ENCODE assay signal across 17 cellular contexts in genomic region chr5:168118042-168118668, GRCh38.
DNase-seq lines count a peak whose midpoint lies in the region; ATAC-seq and TF ChIP-seq lines count a peak whose summit lies in the region.
"Had no signal": no experiment of that assay in that cellular context is flagged by ENCODE, and none has a peak within 500 bp of the region (broad histone marks: within the 10 kb centered on the region; RNA-seq: fewer than 3 reads in every experiment).

No MANE protein-coding gene starts in this region.

- H3K27me3 Mint-ChIP-seq in HFFc6 (ENCODE audit: insufficient read depth) (no peaks in the 10 kb centered on the region; the same call in 1 of the 2 replicates), WTC11 (ENCODE audit: low read depth) (no peaks in the 10 kb centered on the region), nephron progenitor cell (ENCODE audit: low read depth, poor library complexity) (peaks cover 3% of the 10 kb centered on the region)

- TF ChIP-seq CTCF in HFFc6 (IDR thresholded peaks at IDR 0.05) (no peak), WTC11 (IDR thresholded peaks at IDR 0.05) (no peak), nephron progenitor cell (IDR thresholded peaks at IDR 0.05) (no peak), thyroid gland (IDR thresholded peaks at IDR 0.05) (no peak)

- no peak overlapping the region for H3K4me3 ChIP-seq in thyroid gland (replicated peaks in 1 of 3)
- H3K4me3 ChIP-seq: ascending aorta, left ventricle myocardium inferior, thoracic aorta had no signal

- H3K36me3 Mint-ChIP-seq in HFFc6 (ENCODE audit: low read depth) (no peaks in the 10 kb centered on the region), WTC11 (no peaks in the 10 kb centered on the region), nephron progenitor cell (ENCODE audit: low read depth) (no peaks in the 10 kb centered on the region)

- ATAC-seq in WTC11 (peak; percentile 85), HG03354 (IDR thresholded peaks at IDR 0.05; ENCODE audit: poor library complexity, severe bottlenecking, unreplicated experiment) (no peak)

- no peaks in the 10 kb centered on the region for H3K27me3 ChIP-seq in thyroid gland
- H3K27me3 ChIP-seq: ascending aorta had no signal

- H3K9me3 ChIP-seq in thyroid gland = no peaks in the 10 kb centered on the region
- H3K9me3 ChIP-seq: ascending aorta, left ventricle myocardium inferior, SK-N-SH, thoracic aorta had no signal

- H3K4me1 Mint-ChIP-seq in HFFc6 (ENCODE audit: low read depth) = peaks cover 49% of the 10 kb centered on the region; the same call in 1 of the 2 replicates
- H3K4me1 Mint-ChIP-seq in WTC11 = peaks cover 21% of the 10 kb centered on the region
- H3K4me1 Mint-ChIP-seq in nephron progenitor cell = peaks cover 34% of the 10 kb centered on the region

- no peak overlapping the region for H3K27ac ChIP-seq in thyroid gland
- H3K27ac ChIP-seq: ascending aorta, left ventricle myocardium inferior, parathyroid adenoma, thoracic aorta had no signal

- H3K27ac Mint-ChIP-seq in HFFc6 = no peak overlapping the region; the same call in 1 of the 2 replicates
- peak overlapping the region; percentile 71 for H3K27ac Mint-ChIP-seq in WTC11
- H3K27ac Mint-ChIP-seq in nephron progenitor cell = no peak overlapping the region

- no peak for DNase-seq in HFFc6
- DNase-seq in NCI-H146 treated with DMSO at 0.1 percent for 48 hours (lab: John Stamatoyannopoulos, UW; ENCODE audit: unreplicated experiment) = peak; percentile 78
- peak; percentile 42 for DNase-seq in WTC11 (ENCODE audit: low spot score)
- DNase-seq in nephron progenitor cell = peak; percentile 26
- DNase-seq in stimulated activated CD4-positive, alpha-beta T cell treated with anti-CD3 and anti-CD28 coated beads, Interleukin-12 subunit alpha, Interleukin-12 subunit beta, amount 100 ng/mL, for 4 hours = no peak
- no peak for DNase-seq in thyroid gland
- DNase-seq: activated CD4-positive, alpha-beta T cell treated with anti-CD3 and anti-CD28 coated beads for 48 hours; foreskin melanocyte; GDM1; Karpas-422; left ventricle myocardium inferior; NCI-H1694; SK-N-SH had no signal

- no peaks in the 10 kb centered on the region for H3K4me1 ChIP-seq in thyroid gland
- H3K4me1 ChIP-seq: ascending aorta, parathyroid adenoma had no signal

- H3K36me3 ChIP-seq in thyroid gland = no peaks in the 10 kb centered on the region
- H3K36me3 ChIP-seq: ascending aorta, thoracic aorta had no signal

- H3K9me3 Mint-ChIP-seq in HFFc6 (no peaks in the 10 kb centered on the region), WTC11 (no peaks in the 10 kb centered on the region), nephron progenitor cell (no peaks in the 10 kb centered on the region)

- no peak for TF ChIP-seq POLR2A in thyroid gland (IDR thresholded peaks at IDR 0.05)

- 73 to 83% methylated on average over 14 to 16 of the region's 16 CpGs for WGBS in thyroid gland, 2 donors

- H3K4me3 Mint-ChIP-seq in HFFc6 (peak overlapping the region; percentile 81), WTC11 (no peak overlapping the region), nephron progenitor cell (peak overlapping the region; percentile 10)

- POLR2A ChIA-PET in WTC11 (lab: Charles Lee) = no interaction called here

- CTCF ChIA-PET in WTC11 (lab: Charles Lee) = interaction anchor here (2.1 kb wide), 1 partner anchor 101 kb away, joined by 5 read pairs; no protein-coding TSS in a partner anchor

- intact Hi-C loops in thyroid gland (cut with DNase I) = loop anchor here (10.0 kb wide), 1 partner anchor 107 kb away; no protein-coding TSS in a partner anchor

TF ChIP-seq in WTC11, 78 proteins besides CTCF, POLR2A, EP300 and RAD21:
- peak; percentile 95 for TF ChIP-seq ZNF121 (CRISPR knock-in tag; IDR thresholded peaks at IDR 0.05)
- TF ChIP-seq, protein P1, sequence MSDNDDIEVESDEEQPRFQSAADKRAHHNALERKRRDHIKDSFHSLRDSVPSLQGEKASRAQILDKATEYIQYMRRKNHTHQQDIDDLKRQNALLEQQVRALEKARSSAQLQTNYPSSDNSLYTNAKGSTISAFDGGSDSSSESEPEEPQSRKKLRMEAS (CRISPR knock-in tag; IDR thresholded peaks at IDR 0.05) = no peak
- no peak for TF ChIP-seq ARID4B (CRISPR knock-in tag; IDR thresholded peaks at IDR 0.05; ENCODE audit: borderline replicate concordance)
- 0 out of 2 replicates have a peak, but pooled peaks have one; percentile 61 for TF ChIP-seq ZNF138 (CRISPR knock-in tag; conservative IDR thresholded peaks at IDR 0.05)
- TF ChIP-seq, protein P2, sequence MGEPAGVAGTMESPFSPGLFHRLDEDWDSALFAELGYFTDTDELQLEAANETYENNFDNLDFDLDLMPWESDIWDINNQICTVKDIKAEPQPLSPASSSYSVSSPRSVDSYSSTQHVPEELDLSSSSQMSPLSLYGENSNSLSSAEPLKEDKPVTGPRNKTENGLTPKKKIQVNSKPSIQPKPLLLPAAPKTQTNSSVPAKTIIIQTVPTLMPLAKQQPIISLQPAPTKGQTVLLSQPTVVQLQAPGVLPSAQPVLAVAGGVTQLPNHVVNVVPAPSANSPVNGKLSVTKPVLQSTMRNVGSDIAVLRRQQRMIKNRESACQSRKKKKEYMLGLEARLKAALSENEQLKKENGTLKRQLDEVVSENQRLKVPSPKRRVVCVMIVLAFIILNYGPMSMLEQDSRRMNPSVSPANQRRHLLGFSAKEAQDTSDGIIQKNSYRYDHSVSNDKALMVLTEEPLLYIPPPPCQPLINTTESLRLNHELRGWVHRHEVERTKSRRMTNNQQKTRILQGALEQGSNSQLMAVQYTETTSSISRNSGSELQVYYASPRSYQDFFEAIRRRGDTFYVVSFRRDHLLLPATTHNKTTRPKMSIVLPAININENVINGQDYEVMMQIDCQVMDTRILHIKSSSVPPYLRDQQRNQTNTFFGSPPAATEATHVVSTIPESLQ (CRISPR knock-in tag; IDR thresholded peaks at IDR 0.05) = 0 out of 2 replicates have a peak, but pooled peaks have one; percentile 21
- no peak for TF ChIP-seq NR3C1 (CRISPR knock-in tag; conservative IDR thresholded peaks at IDR 0.05; ENCODE audit: low read depth)

Comparison
In these comparisons a context has a peak if more than half of its experiments do, and no peak if none do; other contexts are left out.
1. DNase-seq: peak in NCI-H146 treated with DMSO at 0.1 percent for 48 hours (single experiment), WTC11 (single experiment) and nephron progenitor cell (single experiment); none in HFFc6 (single experiment), stimulated activated CD4-positive, alpha-beta T cell treated with anti-CD3 and anti-CD28 coated beads, Interleukin-12 subunit alpha, Interleukin-12 subunit beta, amount 100 ng/mL, for 4 hours (single experiment) and thyroid gland (0 of 2).